In the genomic region with DNA sequence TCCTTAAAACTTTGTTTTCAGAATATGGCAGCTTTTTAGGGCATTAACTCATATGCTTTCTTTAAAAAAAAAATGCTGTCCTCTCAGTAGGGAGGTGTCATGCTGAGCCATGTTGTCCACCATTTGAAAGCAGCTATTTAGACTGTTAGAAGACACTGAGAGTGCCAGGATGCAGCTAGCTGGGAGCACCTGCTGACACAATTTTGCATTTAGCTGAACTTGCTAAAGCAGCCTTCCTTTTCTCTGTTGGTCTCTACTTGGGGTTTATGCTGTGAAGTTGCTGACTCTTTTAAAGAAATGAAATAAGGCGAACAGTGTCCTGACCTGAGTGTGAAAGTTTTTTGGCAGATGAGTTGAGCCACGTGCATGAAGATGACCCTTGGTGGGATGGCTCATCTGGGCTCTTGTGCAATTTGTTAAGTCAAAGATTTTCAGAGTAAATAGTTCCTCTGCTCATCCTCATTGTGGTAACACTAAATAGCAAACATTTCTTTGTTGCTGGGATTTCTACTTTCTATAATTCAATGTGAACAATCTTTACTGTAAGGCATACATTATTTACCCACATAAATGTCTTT, we compare ENCODE assay signal across 19 cellular contexts.
DNase-seq lines count a peak whose midpoint lies in the region; ATAC-seq and TF ChIP-seq lines count a peak whose summit lies in the region.
"Had no signal": no experiment of that assay in that cellular context is flagged by ENCODE, and none has a peak within 500 bp of the region (broad histone marks: within the 10 kb centered on the region; RNA-seq: fewer than 3 reads in every experiment).

No MANE protein-coding gene starts in this region.

- H3K4me3 ChIP-seq in fibroblast of mammary gland (ENCODE audit: control insufficient read depth, low read depth, low read length) (no peak overlapping the region), neural cell (ENCODE audit: low read length) (no peak overlapping the region)
- H3K4me3 ChIP-seq: MG63, right atrium auricular region, upper lobe of left lung had no signal

- H2AFZ ChIP-seq in neural cell (ENCODE audit: low read depth, low read length) = no peak overlapping the region

- no peaks in the 10 kb centered on the region for H3F3A ChIP-seq in neural cell (ENCODE audit: insufficient read depth, low read length, poor library complexity, severe bottlenecking)

- H3K79me2 ChIP-seq in neural cell (replicated peaks; ENCODE audit: insufficient read depth, low read length) = no peaks in the 10 kb centered on the region

- peak; percentile 2 for DNase-seq in HCEC 1CT
- DNase-seq in NCI-H748 (lab: John Stamatoyannopoulos, UW; ENCODE audit: unreplicated experiment) = peak; percentile 35
- peak; percentile 82 for DNase-seq in fibroblast of mammary gland (ENCODE audit: low read depth)
- DNase-seq in HUDEP-2 (lab: John Stamatoyannopoulos, UW; ENCODE audit: unreplicated experiment in 76 of 76) = no peak
- DNase-seq in head of caudate nucleus = no peak
- DNase-seq in mesenteric fat pad (ENCODE audit: low spot score) = no peak
- DNase-seq: activated CD4-positive, alpha-beta T cell treated with anti-CD3 and anti-CD28 coated beads for 1 hour; activated T-cell treated with anti-CD3 and anti-CD28 coated beads for 4 hours; CD4-positive, alpha-beta T cell; glutamatergic neuron; HFFc6; left ventricle myocardium superior; MG63; NCI-H524; stimulated activated CD4-positive, alpha-beta T cell treated with anti-CD3 and anti-CD28 coated beads, Interleukin-4, amount 100 ng/mL, for 4 hours; upper lobe of left lung had no signal

- TF ChIP-seq CTCF in fibroblast of mammary gland (conservative IDR thresholded peaks at IDR 0.05; ENCODE audit: control insufficient read depth, insufficient read depth, low read depth, low read length) = no peak
- no peak for TF ChIP-seq CTCF in neural cell (IDR thresholded peaks at IDR 0.05; ENCODE audit: poor library complexity, severe bottlenecking)

- H3K9me2 ChIP-seq in neural cell (ENCODE audit: insufficient read depth, low read length) = no peaks in the 10 kb centered on the region

- no peak overlapping the region for H3K27ac ChIP-seq in neural cell (ENCODE audit: low read length)
- H3K27ac ChIP-seq: right atrium auricular region, upper lobe of left lung had no signal

- no peak for ATAC-seq in HG02840 (IDR thresholded peaks at IDR 0.05; ENCODE audit: low FRiP score, unreplicated experiment)
- ATAC-seq: left ventricle myocardium superior had no signal

- no peak for TF ChIP-seq RAD21 in neural cell (conservative IDR thresholded peaks at IDR 0.05)

- H3K9me3 ChIP-seq in neural cell (ENCODE audit: low read length) = no peaks in the 10 kb centered on the region
- H3K9me3 ChIP-seq: MG63, right atrium auricular region, upper lobe of left lung had no signal

- H3K27me3 ChIP-seq in neural cell (ENCODE audit: insufficient read depth, low read depth, low read length) = no peaks in the 10 kb centered on the region
- H3K27me3 ChIP-seq: MG63, right atrium auricular region, upper lobe of left lung had no signal

- H3K9ac ChIP-seq in neural cell (ENCODE audit: low read length) = no peak overlapping the region

- no peaks in the 10 kb centered on the region for H3K36me3 ChIP-seq in neural cell (ENCODE audit: insufficient read depth, low read length)
- H3K36me3 ChIP-seq: MG63, right atrium auricular region, upper lobe of left lung had no signal

- H4K20me1 ChIP-seq in neural cell (ENCODE audit: insufficient read depth) = no peaks in the 10 kb centered on the region

- no peak overlapping the region for H3K4me2 ChIP-seq in neural cell (ENCODE audit: low read length)

- TF ChIP-seq EP300 in neural cell (conservative IDR thresholded peaks at IDR 0.05; ENCODE audit: poor library complexity, severe bottlenecking) = no peak

- intact Hi-C loops in head of caudate nucleus (cut with DNase I) = no loop called here

TF ChIP-seq in neural cell, 6 proteins besides CTCF, POLR2A, EP300 and RAD21:
- TF ChIP-seq POLR2AphosphoS5 (IDR thresholded peaks at IDR 0.05) = peak; percentile 38
- no peak for TF ChIP-seq MXI1 (conservative IDR thresholded peaks at IDR 0.05; ENCODE audit: poor library complexity, severe bottlenecking)
- TF ChIP-seq REST (IDR thresholded peaks at IDR 0.05; ENCODE audit: borderline replicate concordance) = no peak
- no peak for TF ChIP-seq TAF1 (IDR thresholded peaks at IDR 0.05; ENCODE audit: low read depth)
- no peak for TF ChIP-seq EZH2 (IDR thresholded peaks at IDR 0.05; ENCODE audit: borderline replicate concordance, insufficient read depth, low read length, poor library complexity, severe bottlenecking)
TF ChIP-seq in neural cell: peak in this region for 1.

Comparison
In these comparisons a context has a peak if more than half of its experiments do, and no peak if none do; other contexts are left out.
1. DNase-seq: peak in HCEC 1CT (single experiment), NCI-H748 (single experiment) and fibroblast of mammary gland (single experiment); none in HUDEP-2 (0 of 76), head of caudate nucleus (0 of 42) and mesenteric fat pad (single experiment).